Comparison of ENCODE assay signal across 20 cellular contexts in the genomic region with DNA sequence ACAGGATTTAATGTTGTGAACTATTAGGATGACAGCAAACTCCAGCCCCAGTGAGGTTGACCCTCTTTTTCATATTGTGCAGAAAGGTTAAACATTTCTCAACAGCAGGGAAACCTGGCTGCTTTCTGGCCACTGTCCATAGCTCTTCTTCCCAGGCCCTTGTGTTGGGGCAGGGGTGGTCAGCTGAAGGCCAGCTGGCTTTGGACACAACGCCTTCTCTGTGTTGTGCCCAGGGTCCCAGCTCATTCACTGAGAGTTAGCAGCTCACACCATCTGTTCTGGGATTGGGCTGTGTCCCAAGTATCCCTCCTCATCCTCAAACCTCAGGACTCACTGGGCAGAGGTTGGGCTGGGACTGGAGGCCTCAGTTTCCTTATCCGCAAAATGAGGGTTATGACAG. TPM values are rescaled to one million over a fixed set of nuclear protein-coding genes. Genes with fewer than 3 reads are reported as not detected.
DNase-seq lines count a peak whose midpoint lies in the region; ATAC-seq and TF ChIP-seq lines count a peak whose summit lies in the region.
"Had no signal": no experiment of that assay in that cellular context is flagged by ENCODE, and none has a peak within 500 bp of the region (broad histone marks: within the 10 kb centered on the region; RNA-seq: fewer than 3 reads in every experiment).

No MANE protein-coding gene starts in this region.

- H3K36me3 Mint-ChIP-seq in activated naive CD4-positive, alpha-beta T cell treated with anti-CD3 and anti-CD28 coated beads, Interleukin-2, amount 10 ng/mL, durations not matched to agents 7 days and 5 days, result peaks cover 3% of the 10 kb centered on the region
- peaks cover 4% of the 10 kb centered on the region for H3K36me3 Mint-ChIP-seq in activated CD4-positive, alpha-beta memory T cell treated with anti-CD3 and anti-CD28 coated beads, Interleukin-2, amount 10 ng/mL, durations not matched to agents 7 days and 5 days (ENCODE audit: low read depth)
- H3K36me3 Mint-ChIP-seq in glutamatergic neuron (ENCODE audit: unreplicated experiment) (no peaks in the 10 kb centered on the region), progenitor cell of endocrine pancreas (ENCODE audit: insufficient read depth) (peaks cover 2% of the 10 kb centered on the region), HFFc6 (ENCODE audit: low read depth) (no peaks in the 10 kb centered on the region)

- peaks cover 63% of the 10 kb centered on the region for H3K4me1 Mint-ChIP-seq in activated naive CD4-positive, alpha-beta T cell treated with anti-CD3 and anti-CD28 coated beads, Interleukin-2, amount 10 ng/mL, durations not matched to agents 7 days and 5 days
- H3K4me1 Mint-ChIP-seq in activated CD4-positive, alpha-beta memory T cell treated with anti-CD3 and anti-CD28 coated beads, Interleukin-2, amount 10 ng/mL, durations not matched to agents 7 days and 5 days, result peaks cover 48% of the 10 kb centered on the region
- peaks cover 7% of the 10 kb centered on the region for H3K4me1 Mint-ChIP-seq in glutamatergic neuron (ENCODE audit: low read depth, unreplicated experiment)
- peaks cover 11% of the 10 kb centered on the region for H3K4me1 Mint-ChIP-seq in progenitor cell of endocrine pancreas (ENCODE audit: low read depth)
- H3K4me1 Mint-ChIP-seq in HFFc6 (ENCODE audit: low read depth), result peaks cover 5% of the 10 kb centered on the region; the same call in 1 of the 2 replicates

- peaks cover 29% of the 10 kb centered on the region for H3K27me3 Mint-ChIP-seq in activated naive CD4-positive, alpha-beta T cell treated with anti-CD3 and anti-CD28 coated beads, Interleukin-2, amount 10 ng/mL, durations not matched to agents 7 days and 5 days
- peaks cover 10% of the 10 kb centered on the region for H3K27me3 Mint-ChIP-seq in activated CD4-positive, alpha-beta memory T cell treated with anti-CD3 and anti-CD28 coated beads, Interleukin-2, amount 10 ng/mL, durations not matched to agents 7 days and 5 days
- H3K27me3 Mint-ChIP-seq in glutamatergic neuron (ENCODE audit: unreplicated experiment) (peaks cover 7% of the 10 kb centered on the region), progenitor cell of endocrine pancreas (peaks cover 2% of the 10 kb centered on the region), HFFc6 (ENCODE audit: insufficient read depth) (peaks cover 45% of the 10 kb centered on the region)

- no peak for DNase-seq in activated naive CD4-positive, alpha-beta T cell treated with anti-CD3 and anti-CD28 coated beads, Interleukin-2, amount 10 ng/mL, durations not matched to agents 7 days and 5 days
- DNase-seq in activated naive CD4-positive, alpha-beta T cell treated with Interleukin-2 at 50 U/mL for 16 hours, result no peak
- DNase-seq in activated CD4-positive, alpha-beta memory T cell treated with anti-CD3 and anti-CD28 coated beads, Interleukin-2, amount 10 ng/mL, durations not matched to agents 7 days and 5 days, result no peak
- DNase-seq in glutamatergic neuron (no peak), progenitor cell of endocrine pancreas (ENCODE audit: low spot score, unreplicated experiment) (no peak), GM03348 (ENCODE audit: low spot score) (no peak), HFFc6 (no peak)
- DNase-seq: cortex of kidney; hypothalamus; mesendoderm; NCI-H1436; NCI-H526; nucleus accumbens; OCI-M1; retina; stimulated activated CD4-positive, alpha-beta T cell treated with anti-CD3 and anti-CD28 coated beads, Interleukin-12 subunit alpha, Interleukin-12 subunit beta, amount 100 ng/mL, for 4 hours; WERI-Rb-1 had no signal

- POLR2A ChIA-PET in activated CD4-positive, alpha-beta memory T cell treated with anti-CD3 and anti-CD28 coated beads, Interleukin-2, amount 10 ng/mL, durations not matched to agents 7 days and 5 days (lab: Charles Lee), result no interaction called here

- ATAC-seq in GM19463 (IDR thresholded peaks at IDR 0.05; ENCODE audit: unreplicated experiment), result no peak

- no peak for TF ChIP-seq CTCF in glutamatergic neuron (IDR thresholded peaks at IDR 0.05; ENCODE audit: partially characterized antibody, unreplicated experiment)
- TF ChIP-seq CTCF in progenitor cell of endocrine pancreas (IDR thresholded peaks at IDR 0.05; ENCODE audit: unreplicated experiment), result no peak
- TF ChIP-seq CTCF in HFFc6 (IDR thresholded peaks at IDR 0.05), result no peak

- H3K4me3 Mint-ChIP-seq in activated naive CD4-positive, alpha-beta T cell treated with anti-CD3 and anti-CD28 coated beads, Interleukin-2, amount 10 ng/mL, durations not matched to agents 7 days and 5 days, result peak overlapping the region; percentile 82
- peak overlapping the region; percentile 71 for H3K4me3 Mint-ChIP-seq in activated CD4-positive, alpha-beta memory T cell treated with anti-CD3 and anti-CD28 coated beads, Interleukin-2, amount 10 ng/mL, durations not matched to agents 7 days and 5 days
- peak overlapping the region; percentile 85 for H3K4me3 Mint-ChIP-seq in glutamatergic neuron (ENCODE audit: unreplicated experiment)
- H3K4me3 Mint-ChIP-seq in progenitor cell of endocrine pancreas (ENCODE audit: low read depth), result peak overlapping the region; percentile 86
- H3K4me3 Mint-ChIP-seq in HFFc6, result no peak overlapping the region

- CTCF ChIA-PET in activated naive CD4-positive, alpha-beta T cell treated with anti-CD3 and anti-CD28 coated beads, Interleukin-2, amount 10 ng/mL, durations not matched to agents 7 days and 5 days (lab: Charles Lee), result no interaction called here
- CTCF ChIA-PET in activated CD4-positive, alpha-beta memory T cell treated with anti-CD3 and anti-CD28 coated beads, Interleukin-2, amount 10 ng/mL, durations not matched to agents 7 days and 5 days (lab: Charles Lee), result interaction anchor here (0.6 kb wide), 1 partner anchor 354 kb away, joined by 3 read pairs; no protein-coding TSS in a partner anchor

- peaks cover 5% of the 10 kb centered on the region for H3K9me3 Mint-ChIP-seq in activated naive CD4-positive, alpha-beta T cell treated with anti-CD3 and anti-CD28 coated beads, Interleukin-2, amount 10 ng/mL, durations not matched to agents 7 days and 5 days
- peaks cover 3% of the 10 kb centered on the region for H3K9me3 Mint-ChIP-seq in activated CD4-positive, alpha-beta memory T cell treated with anti-CD3 and anti-CD28 coated beads, Interleukin-2, amount 10 ng/mL, durations not matched to agents 7 days and 5 days
- H3K9me3 Mint-ChIP-seq in glutamatergic neuron (ENCODE audit: unreplicated experiment) (peaks cover 2% of the 10 kb centered on the region), progenitor cell of endocrine pancreas (ENCODE audit: low read depth) (peaks cover 7% of the 10 kb centered on the region), HFFc6 (peaks cover 4% of the 10 kb centered on the region; the same call in 1 of the 2 replicates)
- H3K9me3 Mint-ChIP-seq: T-helper 1 cell treated with Interleukin-12 subunit alpha and Interleukin-12 subunit beta and Interleukin-4 antibody, amounts not matched to agents 30 μg/mL and 1 μg/mL, for 36 hours had no signal

- peak overlapping the region; percentile 65 for H3K27ac Mint-ChIP-seq in activated naive CD4-positive, alpha-beta T cell treated with anti-CD3 and anti-CD28 coated beads, Interleukin-2, amount 10 ng/mL, durations not matched to agents 7 days and 5 days
- H3K27ac Mint-ChIP-seq in activated CD4-positive, alpha-beta memory T cell treated with anti-CD3 and anti-CD28 coated beads, Interleukin-2, amount 10 ng/mL, durations not matched to agents 7 days and 5 days, result no peak overlapping the region
- H3K27ac Mint-ChIP-seq in glutamatergic neuron (ENCODE audit: unreplicated experiment), result no peak overlapping the region
- peak overlapping the region; percentile 26 for H3K27ac Mint-ChIP-seq in progenitor cell of endocrine pancreas
- no peak overlapping the region for H3K27ac Mint-ChIP-seq in HFFc6
- H3K27ac Mint-ChIP-seq: T-helper 1 cell treated with Interleukin-12 subunit alpha and Interleukin-12 subunit beta and Interleukin-4 antibody, amounts not matched to agents 30 μg/mL and 1 μg/mL, for 36 hours had no signal

RNA-seq across cellular contexts. Expression of gene FGD3, which starts 1.3 kb away (rescaled TPM):
- total RNA-seq in activated CD4-positive, alpha-beta memory T cell treated with anti-CD3 and anti-CD28 coated beads, Interleukin-2, amount 10 ng/mL, durations not matched to agents 7 days and 5 days, result 100 to 1,000 TPM; 102 to 104 TPM
- total RNA-seq in glutamatergic neuron (ENCODE audit: unreplicated experiment) (1.2 TPM), progenitor cell of endocrine pancreas (9.6 and 12.0 TPM in 2 replicates)
- not detected for total RNA-seq in HFFc6 (2021; fragmentation: NEBNext Ultra II Directional; extraction: Animal tissue kit (Norgen Biotek cat#: 25700))
- total RNA-seq: endothelial cell of umbilical vein had no signal

Comparison
In these comparisons a context has a peak if more than half of its experiments do, and no peak if none do; other contexts are left out.
1. H3K27ac Mint-ChIP-seq: peak in activated naive CD4-positive, alpha-beta T cell treated with anti-CD3 and anti-CD28 coated beads, Interleukin-2, amount 10 ng/mL, durations not matched to agents 7 days and 5 days (single experiment) and progenitor cell of endocrine pancreas (single experiment); none in activated CD4-positive, alpha-beta memory T cell treated with anti-CD3 and anti-CD28 coated beads, Interleukin-2, amount 10 ng/mL, durations not matched to agents 7 days and 5 days (single experiment), glutamatergic neuron (single experiment) and HFFc6 (single experiment).